ENCODE assay signal across 1 cellular context in genomic region chr6:57822896-57823358, GRCh38.
TF ChIP-seq lines count a peak whose summit lies in the region.

No MANE protein-coding gene starts in this region.

TF ChIP-seq in IMR-90, 13 proteins besides CTCF, POLR2A, EP300 and RAD21:
- no peak for TF ChIP-seq USF2 (IDR thresholded peaks at IDR 0.05; ENCODE audit: low read depth, low read length)
- TF ChIP-seq FOS (IDR thresholded peaks at IDR 0.05; ENCODE audit: low read depth, low read length) = no peak
- no peak for TF ChIP-seq MAZ (IDR thresholded peaks at IDR 0.05; ENCODE audit: borderline replicate concordance, low read depth, low read length)
- TF ChIP-seq RFX5 (IDR thresholded peaks at IDR 0.05; ENCODE audit: low read depth, low read length) = no peak
TF ChIP-seq in IMR-90: peak in this region for 0.
